ENCODE assay signal across 8 cellular contexts in genomic region chr11:65786786-65787636, GRCh38. TPM values are rescaled to one million over a fixed set of nuclear protein-coding genes. Genes with fewer than 3 reads are reported as not detected.
A peak's percentile ranks its signal among the peaks of the same experiment; 100 is the strongest.
DNase-seq lines count a peak whose midpoint lies in the region; ATAC-seq, FAIRE-seq and TF ChIP-seq lines count a peak whose summit lies in the region.

TSS of gene OVOL1 (plus strand) at chr11:65787063. CDS start at chr11:65787374, 311 bp downstream.

- H3K27me3 Mint-ChIP-seq in activated naive CD4-positive, alpha-beta T cell treated with anti-CD3 and anti-CD28 coated beads, Interleukin-2, amount 10 ng/mL, durations not matched to agents 7 days and 5 days: peaks cover 100% of the 10 kb centered on the region
- H3K27me3 Mint-ChIP-seq in immature natural killer cell (ENCODE audit: low read depth in 3 of 3): peaks cover 15 to 32% (median 22%) of the 10 kb centered on the region in 3 donors

- H3K27me3 ChIP-seq in testis: no peaks in the 10 kb centered on the region

- no peak for ATAC-seq in HG03196 (IDR thresholded peaks at IDR 0.05; ENCODE audit: unreplicated experiment)

- no peaks in the 10 kb centered on the region for H3K9me3 ChIP-seq in testis

- peak within 1 kb of the TSS; percentile 59 for H3K4me3 Mint-ChIP-seq in activated naive CD4-positive, alpha-beta T cell treated with anti-CD3 and anti-CD28 coated beads, Interleukin-2, amount 10 ng/mL, durations not matched to agents 7 days and 5 days
- H3K4me3 Mint-ChIP-seq in immature natural killer cell: peak within 1 kb of the TSS; percentile 18 to 80 (median 75)

- intact Hi-C loops in testis (cut with DNase I; ENCODE audit: low total_unique reads): no loop called here

- peak within 1 kb of the TSS; percentile 41 to 52 for H3K4me3 ChIP-seq in testis

- TF ChIP-seq POLR2A in testis (IDR thresholded peaks at IDR 0.05) (no peak), GM12891 (IDR thresholded peaks at IDR 0.05; ENCODE audit: low read depth, low read length) (no peak)

- CTCF ChIA-PET in activated naive CD4-positive, alpha-beta T cell treated with anti-CD3 and anti-CD28 coated beads, Interleukin-2, amount 10 ng/mL, durations not matched to agents 7 days and 5 days (lab: Charles Lee): no interaction called here

- H3K4me1 Mint-ChIP-seq in activated naive CD4-positive, alpha-beta T cell treated with anti-CD3 and anti-CD28 coated beads, Interleukin-2, amount 10 ng/mL, durations not matched to agents 7 days and 5 days: peaks cover 59% of the 10 kb centered on the region
- peaks cover 20 to 25% of the 10 kb centered on the region in 2 donors for H3K4me1 Mint-ChIP-seq in immature natural killer cell

- H3K27ac ChIP-seq in testis: peak within 1 kb of the TSS in 1 of 2 donors; percentile 59

- DNase-seq in activated naive CD4-positive, alpha-beta T cell treated with anti-CD3 and anti-CD28 coated beads, Interleukin-2, amount 10 ng/mL, durations not matched to agents 7 days and 5 days: peak; percentile 42
- DNase-seq in activated naive CD4-positive, alpha-beta T cell (lab: John Stamatoyannopoulos, UW): no peak
- peak; percentile 14 for DNase-seq in T-helper 9 cell
- peak in 2 of 3 donors; percentile 17 to 27 for DNase-seq in immature natural killer cell
- DNase-seq in testis: peak; percentile 36
- DNase-seq in NCI-H187 (lab: John Stamatoyannopoulos, UW): no peak
- no peak for DNase-seq in GM12891 (ENCODE audit: insufficient read length, low spot score)

- no peaks in the 10 kb centered on the region for H3K36me3 ChIP-seq in testis (ENCODE audit: low read depth, missing control alignments)

- no peaks in the 10 kb centered on the region for H3K4me1 ChIP-seq in testis

- no peak within 1 kb of the TSS for H3K27ac Mint-ChIP-seq in activated naive CD4-positive, alpha-beta T cell treated with anti-CD3 and anti-CD28 coated beads, Interleukin-2, amount 10 ng/mL, durations not matched to agents 7 days and 5 days
- no peak within 1 kb of the TSS for H3K27ac Mint-ChIP-seq in immature natural killer cell

- H3K36me3 Mint-ChIP-seq in activated naive CD4-positive, alpha-beta T cell treated with anti-CD3 and anti-CD28 coated beads, Interleukin-2, amount 10 ng/mL, durations not matched to agents 7 days and 5 days: peaks cover 2% of the 10 kb centered on the region
- H3K36me3 Mint-ChIP-seq in immature natural killer cell: no peaks in the 10 kb centered on the region

- 2% methylated on average over 79 of the region's 112 CpGs; no CpG with 5 or more reads in 1 of the 2 donors for WGBS in testis, 2 donors

- TF ChIP-seq CTCF in testis (IDR thresholded peaks at IDR 0.05): no peak

- FAIRE-seq in GM12891 (lab: Jason Lieb, UNC): no peak

- no peaks in the 10 kb centered on the region for H3K9me3 Mint-ChIP-seq in activated naive CD4-positive, alpha-beta T cell treated with anti-CD3 and anti-CD28 coated beads, Interleukin-2, amount 10 ng/mL, durations not matched to agents 7 days and 5 days
- H3K9me3 Mint-ChIP-seq in immature natural killer cell: peaks cover 0 to 1% (median 0%) of the 10 kb centered on the region in 6 donors

TF ChIP-seq in GM12891, 5 proteins besides CTCF, POLR2A, EP300 and RAD21:
- TF ChIP-seq SPI1 (IDR thresholded peaks at IDR 0.05; ENCODE audit: low read depth, low read length) (no peak), PAX5 (IDR thresholded peaks at IDR 0.05; ENCODE audit: insufficient read depth, low read length, severe bottlenecking) (no peak), TAF1 (IDR thresholded peaks at IDR 0.05; ENCODE audit: low read depth, low read length) (no peak), POLR2AphosphoS5 (IDR thresholded peaks at IDR 0.05; ENCODE audit: low read depth, low read length) (no peak), POU2F2 (IDR thresholded peaks at IDR 0.05; ENCODE audit: low read depth, low read length) (no peak)
TF ChIP-seq in GM12891: peak in this region for 0.

RNA-seq across cellular contexts. Expression of gene OVOL1, which starts in this region (rescaled TPM):
- polyA plus RNA-seq in immature natural killer cell (not detected), testis (ENCODE audit: insufficient read depth, low read depth, low replicate concordance) (72.4 TPM)
- 10 to 100 TPM; 27.6 to 33.9 TPM for total RNA-seq in testis
- 0.09 TPM for polyA plus RNA-seq in GM12891 (2012; ENCODE audit: low read depth, missing spikeins)

Comparison
In these comparisons a context has a peak if more than half of its experiments do, and no peak if none do; other contexts are left out.
1. RNA of gene OVOL1 (polyA plus RNA-seq): 72.4 TPM in testis (single experiment); not detected in immature natural killer cell; every median in the first group is over 10 times any median in the second.
2. DNase-seq: peak in activated naive CD4-positive, alpha-beta T cell treated with anti-CD3 and anti-CD28 coated beads, Interleukin-2, amount 10 ng/mL, durations not matched to agents 7 days and 5 days (single experiment), T-helper 9 cell (single experiment) and testis (single experiment); none in activated naive CD4-positive, alpha-beta T cell (0 of 4), NCI-H187 (0 of 2) and GM12891 (single experiment).
3. Peak in DNase-seq in immature natural killer cell; RNA of the gene not detected or under 1 TPM.